34 cellular contexts compared by ENCODE assay signal in genomic region chr7:132469681-132470080, GRCh38.
"Had no signal": no experiment of that assay in that cellular context is flagged by ENCODE, and none has a peak within 500 bp of the region (broad histone marks: within the 10 kb centered on the region; RNA-seq: fewer than 3 reads in every experiment).

No MANE protein-coding gene starts in this region.

- H3K27me3 ChIP-seq: MG63 had no signal

- H3K27ac ChIP-seq: KMS-11 had no signal

- DNase-seq: Karpas-422, Kasumi-1, KG1, MG63, MM.1S, MV-4-11, NCI-H1048, NCI-H1092, NCI-H1092 treated with DMSO at 0.1 percent for 48 hours, NCI-H1105, NCI-H1105 treated with DMSO at 0.1 percent for 48 hours, NCI-H1417, NCI-H1417 treated with DMSO at 0.1 percent for 48 hours, NCI-H1436, NCI-H1436 treated with DMSO at 0.1 percent for 48 hours, NCI-H146, NCI-H1694, NCI-H1694 treated with DMSO at 0.1 percent for 48 hours, NCI-H187, NCI-H187 treated with DMSO at 0.1 percent for 48 hours, NCI-H1930, NCI-H2029, NCI-H2029 treated with DMSO at 0.1 percent for 48 hours, NCI-H2081, NCI-H2081 treated with DMSO at 0.1 percent for 48 hours, NCI-H2107, NCI-H2171, NCI-H2171 treated with DMSO at 0.1 percent for 48 hours, NCI-H2227 treated with DMSO at 0.1 percent for 48 hours, NCI-H226, NCI-H345, NCI-H446, NCI-H446 treated with DMSO at 0.1 percent for 48 hours had no signal

- H3K4me2 ChIP-seq: KMS-11 had no signal

- H3K9ac ChIP-seq: KMS-11 had no signal

- H3K9me3 ChIP-seq: MG63 had no signal

- H3K4me3 ChIP-seq: MG63 had no signal

- H3K36me3 ChIP-seq: MG63 had no signal
